ENCODE assay signal across 32 cellular contexts in the genomic region with DNA sequence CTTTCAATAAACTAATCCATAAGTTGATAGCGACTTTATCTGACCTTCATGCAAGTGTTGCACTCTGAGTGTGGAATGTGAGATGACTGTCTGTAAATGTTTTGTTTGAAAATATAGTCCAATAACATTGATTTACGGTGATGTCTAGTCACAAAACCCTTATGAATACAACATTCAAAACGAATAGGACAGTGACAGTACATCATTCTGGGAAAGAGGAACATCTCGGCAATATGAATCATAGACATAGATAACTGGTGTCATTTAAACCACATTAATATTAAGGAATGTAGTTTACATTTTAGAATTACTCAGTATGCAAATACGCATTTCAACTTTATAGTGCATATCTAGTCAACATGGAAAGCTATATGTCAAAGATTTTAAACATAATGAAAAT.
DNase-seq lines count a peak whose midpoint lies in the region; ATAC-seq, FAIRE-seq and TF ChIP-seq lines count a peak whose summit lies in the region.
"Had no signal": no experiment of that assay in that cellular context is flagged by ENCODE, and none has a peak within 500 bp of the region (broad histone marks: within the 10 kb centered on the region; RNA-seq: fewer than 3 reads in every experiment).

No MANE protein-coding gene starts in this region.

- dilution Hi-C loops in endothelial cell of umbilical vein (cut with MboI; ENCODE audit: extremely low pct_ligation_motif_present, low sequenced_read_pairs) = no loop called here

- H3K4me1 ChIP-seq in PC-3 (ENCODE audit: insufficient read depth, low read length) (no peaks in the 10 kb centered on the region), endothelial cell of umbilical vein (ENCODE audit: control insufficient read depth, extremely low read depth, insufficient read depth, low read length) (no peaks in the 10 kb centered on the region), vagina (no peaks in the 10 kb centered on the region)
- H3K4me1 ChIP-seq: A549; BE2C; BLaER1; BLaER1 treated with 17β-estradiol and CSF1 and Interleukin-3, amounts not matched to agents 10 nM and 100 nM; Caco-2 had no signal

- TF ChIP-seq POLR2A in endothelial cell of umbilical vein (IDR thresholded peaks at IDR 0.05; ENCODE audit: low read depth, low read length) (no peak), vagina (IDR thresholded peaks at IDR 0.05) (no peak)

- H3K9me1 ChIP-seq in endothelial cell of umbilical vein (replicated peaks; ENCODE audit: control insufficient read depth, extremely low read depth, insufficient read depth, low read length) = no peaks in the 10 kb centered on the region

- H3K27me3 ChIP-seq in PC-3 (ENCODE audit: low read length) (no peaks in the 10 kb centered on the region), SU-DHL-6 (ENCODE audit: low read length) (no peaks in the 10 kb centered on the region), endothelial cell of umbilical vein (ENCODE audit: control insufficient read depth in 2 of 2, insufficient read depth in 2 of 2, low read length in 2 of 2) (no peaks in the 10 kb centered on the region), vagina (no peaks in the 10 kb centered on the region)
- H3K27me3 ChIP-seq: BE2C; BLaER1; BLaER1 treated with 17β-estradiol and CSF1 and Interleukin-3, amounts not matched to agents 10 nM and 100 nM had no signal

- no peaks in the 10 kb centered on the region for H3K79me2 ChIP-seq in PC-3 (ENCODE audit: low read length)
- no peaks in the 10 kb centered on the region for H3K79me2 ChIP-seq in SU-DHL-6 (ENCODE audit: insufficient read depth, low read length)
- H3K79me2 ChIP-seq in endothelial cell of umbilical vein (ENCODE audit: control insufficient read depth, insufficient read depth, low read length) = no peaks in the 10 kb centered on the region

- no peak overlapping the region for H3K9ac ChIP-seq in PC-3 (ENCODE audit: low read length)
- no peak overlapping the region for H3K9ac ChIP-seq in SU-DHL-6 (ENCODE audit: low read length)
- H3K9ac ChIP-seq in endothelial cell of umbilical vein (replicated peaks; ENCODE audit: extremely low read depth, insufficient read depth, low read length) = no peak overlapping the region
- H3K9ac ChIP-seq: BLaER1; BLaER1 treated with 17β-estradiol and CSF1 and Interleukin-3, amounts not matched to agents 10 nM and 100 nM had no signal

- BruUV-seq in PC-3 (replicated peaks; lab: Mats Ljungman, UMichigan) (no TSS peak), endothelial cell of umbilical vein (replicated peaks; lab: Mats Ljungman, UMichigan) (no TSS peak)

- no peak for TF ChIP-seq CTCF in PC-3 (conservative IDR thresholded peaks at IDR 0.05; ENCODE audit: low read depth, low read length)
- no peak for TF ChIP-seq CTCF in SU-DHL-6 (IDR thresholded peaks at IDR 0.05; ENCODE audit: insufficient read depth, low read length, poor library complexity, severe bottlenecking)
- no peak for TF ChIP-seq CTCF in endothelial cell of umbilical vein (IDR thresholded peaks at IDR 0.05; ENCODE audit: extremely low read depth in 1 of 2, insufficient read depth in 1 of 2, low read depth in 1 of 2, low read length in 2 of 2)
- TF ChIP-seq CTCF in vagina (IDR thresholded peaks at IDR 0.05) = no peak

- H3K36me3 ChIP-seq in PC-3 (ENCODE audit: low read depth, low read length) (no peaks in the 10 kb centered on the region), SU-DHL-6 (ENCODE audit: low read length) (no peaks in the 10 kb centered on the region), endothelial cell of umbilical vein (ENCODE audit: control insufficient read depth in 2 of 2, extremely low read depth in 1 of 2, insufficient read depth in 2 of 2, low read length in 2 of 2) (no peaks in the 10 kb centered on the region), vagina (no peaks in the 10 kb centered on the region)
- H3K36me3 ChIP-seq: BE2C; BLaER1; BLaER1 treated with 17β-estradiol and CSF1 and Interleukin-3, amounts not matched to agents 10 nM and 100 nM had no signal

- H2AFZ ChIP-seq in PC-3 (ENCODE audit: low read length) = no peak overlapping the region
- H2AFZ ChIP-seq in SU-DHL-6 (ENCODE audit: low read depth, low read length, severe bottlenecking) = peak overlapping the region; percentile 32
- H2AFZ ChIP-seq in endothelial cell of umbilical vein (ENCODE audit: low read depth, low read length) = no peak overlapping the region

- CTCF ChIA-PET in HEK293T (lab: Yijun Ruan, JAX) (no interaction called here), PC-3 (lab: Charles Lee) (no interaction called here), endothelial cell of umbilical vein (lab: Charles Lee) (no interaction called here)

- H3K9me2 ChIP-seq in PC-3 (replicated peaks; ENCODE audit: low read length) (no peaks in the 10 kb centered on the region), SU-DHL-6 (replicated peaks; ENCODE audit: insufficient read depth, low read length) (no peaks in the 10 kb centered on the region)

- POLR2A ChIA-PET in HEK293T (lab: Yijun Ruan, JAX) (no interaction called here), PC-3 (lab: Charles Lee; ENCODE audit: unreplicated experiment) (no interaction called here), endothelial cell of umbilical vein (lab: Charles Lee) (no interaction called here)

- peak; percentile 12 for FAIRE-seq in endothelial cell of umbilical vein (lab: Jason Lieb, UNC)
- FAIRE-seq: A549, D721Med had no signal

- H3F3A ChIP-seq in PC-3 (ENCODE audit: low read length, unreplicated experiment) (no peaks in the 10 kb centered on the region), SU-DHL-6 (ENCODE audit: insufficient read depth) (no peaks in the 10 kb centered on the region)

- peaks cover 4% of the 10 kb centered on the region; the same call in 1 of the 2 replicates for H4K20me1 ChIP-seq in PC-3 (ENCODE audit: low read length)
- H4K20me1 ChIP-seq in SU-DHL-6 (ENCODE audit: low read depth, low read length) = no peaks in the 10 kb centered on the region
- no peaks in the 10 kb centered on the region for H4K20me1 ChIP-seq in endothelial cell of umbilical vein (replicated peaks; ENCODE audit: control insufficient read depth, extremely low read depth, insufficient read depth, low read length)
- H4K20me1 ChIP-seq: BLaER1; BLaER1 treated with 17β-estradiol and CSF1 and Interleukin-3, amounts not matched to agents 10 nM and 100 nM had no signal

- no peak overlapping the region for H3K4me3 ChIP-seq in PC-3 (ENCODE audit: low read length)
- no peak overlapping the region for H3K4me3 ChIP-seq in SU-DHL-6 (ENCODE audit: insufficient read depth, low read length, poor library complexity, severe bottlenecking)
- no peak overlapping the region for H3K4me3 ChIP-seq in endothelial cell of umbilical vein (replicated peaks in 1 of 3; ENCODE audit: insufficient read depth in 1 of 3, low read depth in 1 of 3, low read length in 3 of 3)
- H3K4me3 ChIP-seq in vagina = no peak overlapping the region
- H3K4me3 ChIP-seq: A549; BLaER1; BLaER1 treated with 17β-estradiol and CSF1 and Interleukin-3, amounts not matched to agents 10 nM and 100 nM had no signal

- no peaks in the 10 kb centered on the region for H3K9me3 ChIP-seq in PC-3 (ENCODE audit: low read length)
- no peaks in the 10 kb centered on the region for H3K9me3 ChIP-seq in SU-DHL-6 (ENCODE audit: insufficient read depth, low read length)
- H3K9me3 ChIP-seq in endothelial cell of umbilical vein (replicated peaks; ENCODE audit: control insufficient read depth, insufficient read depth, low read length) = no peaks in the 10 kb centered on the region
- no peaks in the 10 kb centered on the region for H3K9me3 ChIP-seq in vagina
- H3K9me3 ChIP-seq: A549; BE2C; BLaER1; BLaER1 treated with 17β-estradiol and CSF1 and Interleukin-3, amounts not matched to agents 10 nM and 100 nM; Caco-2 had no signal

- ATAC-seq in PC-3 (peak; percentile 73), GM19328 (IDR thresholded peaks at IDR 0.05; ENCODE audit: unreplicated experiment) (no peak)
- ATAC-seq: A549; CD8-positive, alpha-beta T cell had no signal

- no peak overlapping the region for H3K27ac ChIP-seq in PC-3 (ENCODE audit: low read length)
- H3K27ac ChIP-seq in SU-DHL-6 (ENCODE audit: low read depth, low read length) = no peak overlapping the region
- H3K27ac ChIP-seq in endothelial cell of umbilical vein (ENCODE audit: insufficient read depth, low read depth, low read length) = no peak overlapping the region
- no peak overlapping the region for H3K27ac ChIP-seq in vagina
- H3K27ac ChIP-seq: 22Rv1; A549; BLaER1; BLaER1 treated with 17β-estradiol and CSF1 and Interleukin-3, amounts not matched to agents 10 nM and 100 nM; C4-2B had no signal

- DNase-seq in HEK293T (ENCODE audit: extremely low spot score) (no peak), PC-3 (peak; percentile 12), endothelial cell of umbilical vein (ENCODE audit: low read depth, low spot score) (no peak), T1000 (lab: John Stamatoyannopoulos, UW) (no peak), vagina (ENCODE audit: extremely low spot score in 2 of 2) (no peak), islet precursor cell (no peak)
- DNase-seq: 8988T; ACHN; AML-193; BE2C; C1 segment of cervical spinal cord; Caco-2; Calu3; CD4-positive, alpha-beta memory T cell; CD4-positive, alpha-beta T cell; CD4-positive, CD25-positive, alpha-beta regulatory T cell; CD8-positive, alpha-beta memory T cell; CD8-positive, alpha-beta T cell; COR-L47; DMS 273 treated with DMSO at 0.1 percent for 48 hours; DMS79; DMS79 treated with DMSO at 0.1 percent for 48 hours; DND-41; EL had no signal

- H3K4me2 ChIP-seq in PC-3 (ENCODE audit: low read length) = no peak overlapping the region
- no peak overlapping the region for H3K4me2 ChIP-seq in SU-DHL-6 (ENCODE audit: low read depth, low read length, poor library complexity, severe bottlenecking)
- no peak overlapping the region for H3K4me2 ChIP-seq in endothelial cell of umbilical vein (ENCODE audit: insufficient read depth, low read length)
- H3K4me2 ChIP-seq: A549; BLaER1; BLaER1 treated with 17β-estradiol and CSF1 and Interleukin-3, amounts not matched to agents 10 nM and 100 nM had no signal

- intact Hi-C loops in PC-3 (cut with micrococcal nuclease) = no loop called here
- intact Hi-C loops in endothelial cell of umbilical vein (cut with micrococcal nuclease) = no loop called here
- intact Hi-C loops in vagina (cut with DNase I) = no loop called here

TF ChIP-seq in endothelial cell of umbilical vein, 7 proteins besides CTCF, POLR2A, EP300 and RAD21:
- TF ChIP-seq JUN (IDR thresholded peaks at IDR 0.05; ENCODE audit: borderline replicate concordance, insufficient read depth, insufficient read length, low read depth) (no peak), FOS (IDR thresholded peaks at IDR 0.05; ENCODE audit: borderline replicate concordance, insufficient read depth, low read length) (no peak), MYC (IDR thresholded peaks at IDR 0.05; ENCODE audit: low read depth, low read length) (no peak), GATA2 (IDR thresholded peaks at IDR 0.05; ENCODE audit: insufficient read depth, insufficient read length, low read depth, low read length) (no peak), POLR2AphosphoS5 (IDR thresholded peaks at IDR 0.05; ENCODE audit: insufficient read depth, low read depth, low read length) (no peak), EZH2 (IDR thresholded peaks at IDR 0.05; ENCODE audit: borderline replicate concordance, low read depth, low read length, severe bottlenecking) (no peak)
- TF ChIP-seq, protein P1, sequence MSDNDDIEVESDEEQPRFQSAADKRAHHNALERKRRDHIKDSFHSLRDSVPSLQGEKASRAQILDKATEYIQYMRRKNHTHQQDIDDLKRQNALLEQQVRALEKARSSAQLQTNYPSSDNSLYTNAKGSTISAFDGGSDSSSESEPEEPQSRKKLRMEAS (IDR thresholded peaks at IDR 0.05; ENCODE audit: insufficient read depth, insufficient read length) = no peak
